8 cellular contexts compared by ENCODE assay signal in genomic region chr19:13277104-13277809, GRCh38.
DNase-seq lines count a peak whose midpoint lies in the region; ATAC-seq and TF ChIP-seq lines count a peak whose summit lies in the region.

No MANE protein-coding gene starts in this region.

- peaks cover 1% of the 10 kb centered on the region for H3K27me3 ChIP-seq in AG04450 (ENCODE audit: control insufficient read depth, insufficient read depth, low read length)
- no peaks in the 10 kb centered on the region for H3K27me3 ChIP-seq in ascending aorta

- H3K4me3 ChIP-seq in AG04450 (ENCODE audit: low read depth, low read length) (no peak overlapping the region), ascending aorta (no peak overlapping the region)

- POLR2A ChIA-PET in AG04450 (lab: Yijun Ruan, JAX): interaction anchor here (0.5 to 1.0 kb wide), 2 partner anchors 229 to 312 kb away, joined by 3 to 6 read pairs; no protein-coding TSS in a partner anchor

- CTCF ChIA-PET in AG04450 (lab: Charles Lee): interaction anchor here (0.6 to 8.5 kb wide), 37 partner anchors 9 to 485 kb away, joined by 3 to 142 read pairs (median 6); no protein-coding TSS in a partner anchor

- H3K9me3 ChIP-seq in AG04450 (ENCODE audit: control insufficient read depth, insufficient read depth, low read length) (peaks cover 2% of the 10 kb centered on the region; the same call in 1 of the 2 replicates), ascending aorta (no peaks in the 10 kb centered on the region)

- H3K36me3 ChIP-seq in ascending aorta: no peaks in the 10 kb centered on the region

- H3K27ac ChIP-seq in AG04450 (ENCODE audit: low read depth, low read length) (peak overlapping the region; percentile 11), ascending aorta (no peak overlapping the region)

- DNase-seq in AG04450 (ENCODE audit: low read depth, low spot score) (peak; percentile 55), NCI-H1105 (lab: John Stamatoyannopoulos, UW) (peak; percentile 61), T-helper 9 cell (peak; percentile 31), ascending aorta (ENCODE audit: low spot score in 2 of 2) (peak in 1 of 2 donors; percentile 75), iPS DF 19.7 (ENCODE audit: low read depth, low spot score) (peak; percentile 28)
- peak; percentile 40 to 49 for DNase-seq in stimulated activated CD4-positive, alpha-beta T cell treated with anti-CD3 and anti-CD28 coated beads, Interleukin-12 subunit alpha, Interleukin-12 subunit beta, amount 100 ng/mL, for 24 hours (ENCODE audit: low read depth in 2 of 2)

- intact Hi-C loops in ascending aorta (cut with DNase I): loop anchor here (1.0 to 2.0 kb wide), 2 partner anchors 312 to 442 kb away; no protein-coding TSS in a partner anchor

- H3K4me1 ChIP-seq in ascending aorta: no peaks in the 10 kb centered on the region

- ATAC-seq in GM18502 (IDR thresholded peaks at IDR 0.05; ENCODE audit: poor library complexity, unreplicated experiment) (peak; percentile 53), GM19351 (IDR thresholded peaks at IDR 0.05; ENCODE audit: unreplicated experiment) (no peak)

- TF ChIP-seq CTCF in AG04450 (IDR thresholded peaks at IDR 0.05; ENCODE audit: low read depth, low read length): peak; percentile 61
- peak; percentile 56 to 81 (median 76) for TF ChIP-seq CTCF in ascending aorta (IDR thresholded peaks at IDR 0.05)
